In the genomic region with DNA sequence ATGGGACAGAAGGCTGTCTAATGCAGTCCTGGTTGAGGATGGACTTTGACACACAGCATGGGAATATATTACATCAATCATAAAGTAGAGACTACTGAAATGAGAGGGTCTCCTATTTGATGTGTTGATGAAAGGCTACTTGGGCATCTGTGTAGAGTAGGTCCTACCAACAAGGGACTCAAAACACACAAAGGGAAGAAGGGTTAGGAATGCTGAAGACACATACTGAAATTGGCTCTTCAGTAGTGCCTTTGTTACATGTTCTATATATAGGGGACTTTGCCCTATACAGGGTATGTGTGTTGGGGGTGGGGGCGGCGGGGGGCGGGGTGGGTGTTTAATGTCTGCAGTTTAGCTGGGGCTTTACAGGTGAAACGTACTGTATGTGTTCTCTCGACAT, we compare ENCODE assay signal across 1 cellular context.
TF ChIP-seq lines count a peak whose summit lies in the region.

No MANE protein-coding gene starts in this region.

TF ChIP-seq in WTC11, 78 proteins besides CTCF, POLR2A, EP300 and RAD21 (continued from another document):
- TF ChIP-seq, protein P1, sequence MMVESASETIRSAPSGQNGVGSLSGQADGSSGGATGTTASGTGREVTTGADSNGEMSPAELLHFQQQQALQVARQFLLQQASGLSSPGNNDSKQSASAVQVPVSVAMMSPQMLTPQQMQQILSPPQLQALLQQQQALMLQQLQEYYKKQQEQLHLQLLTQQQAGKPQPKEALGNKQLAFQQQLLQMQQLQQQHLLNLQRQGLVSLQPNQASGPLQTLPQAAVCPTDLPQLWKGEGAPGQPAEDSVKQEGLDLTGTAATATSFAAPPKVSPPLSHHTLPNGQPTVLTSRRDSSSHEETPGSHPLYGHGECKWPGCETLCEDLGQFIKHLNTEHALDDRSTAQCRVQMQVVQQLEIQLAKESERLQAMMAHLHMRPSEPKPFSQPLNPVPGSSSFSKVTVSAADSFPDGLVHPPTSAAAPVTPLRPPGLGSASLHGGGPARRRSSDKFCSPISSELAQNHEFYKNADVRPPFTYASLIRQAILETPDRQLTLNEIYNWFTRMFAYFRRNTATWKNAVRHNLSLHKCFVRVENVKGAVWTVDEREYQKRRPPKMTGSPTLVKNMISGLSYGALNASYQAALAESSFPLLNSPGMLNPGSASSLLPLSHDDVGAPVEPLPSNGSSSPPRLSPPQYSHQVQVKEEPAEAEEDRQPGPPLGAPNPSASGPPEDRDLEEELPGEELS (CRISPR knock-in tag; IDR thresholded peaks at IDR 0.05) = no peak
- no peak for TF ChIP-seq ETV6 (CRISPR knock-in tag; IDR thresholded peaks at IDR 0.05)
- TF ChIP-seq, protein P2, sequence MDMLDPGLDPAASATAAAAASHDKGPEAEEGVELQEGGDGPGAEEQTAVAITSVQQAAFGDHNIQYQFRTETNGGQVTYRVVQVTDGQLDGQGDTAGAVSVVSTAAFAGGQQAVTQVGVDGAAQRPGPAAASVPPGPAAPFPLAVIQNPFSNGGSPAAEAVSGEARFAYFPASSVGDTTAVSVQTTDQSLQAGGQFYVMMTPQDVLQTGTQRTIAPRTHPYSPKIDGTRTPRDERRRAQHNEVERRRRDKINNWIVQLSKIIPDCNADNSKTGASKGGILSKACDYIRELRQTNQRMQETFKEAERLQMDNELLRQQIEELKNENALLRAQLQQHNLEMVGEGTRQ (CRISPR knock-in tag; IDR thresholded peaks at IDR 0.05) = no peak
- no peak for TF ChIP-seq ZNF138 (CRISPR knock-in tag; conservative IDR thresholded peaks at IDR 0.05)
- TF ChIP-seq ESRRA (CRISPR knock-in tag; IDR thresholded peaks at IDR 0.05; ENCODE audit: borderline replicate concordance) = no peak
- TF ChIP-seq NR3C1 (CRISPR knock-in tag; conservative IDR thresholded peaks at IDR 0.05; ENCODE audit: low read depth) = no peak
- TF ChIP-seq, protein P3, sequence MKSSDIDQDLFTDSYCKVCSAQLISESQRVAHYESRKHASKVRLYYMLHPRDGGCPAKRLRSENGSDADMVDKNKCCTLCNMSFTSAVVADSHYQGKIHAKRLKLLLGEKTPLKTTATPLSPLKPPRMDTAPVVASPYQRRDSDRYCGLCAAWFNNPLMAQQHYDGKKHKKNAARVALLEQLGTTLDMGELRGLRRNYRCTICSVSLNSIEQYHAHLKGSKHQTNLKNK (CRISPR knock-in tag; IDR thresholded peaks at IDR 0.05) = no peak
- TF ChIP-seq CREB1 (CRISPR knock-in tag; IDR thresholded peaks at IDR 0.05) = no peak
- no peak for TF ChIP-seq ZNF121 (CRISPR knock-in tag; IDR thresholded peaks at IDR 0.05)
